1 cellular context compared by ENCODE assay signal in genomic region chr1:160961419-160961818, GRCh38.
TF ChIP-seq lines count a peak whose summit lies in the region.

No MANE protein-coding gene starts in this region.

TF ChIP-seq in HepG2, 621 proteins besides CTCF, POLR2A, EP300 and RAD21 (continued from another document and continues in another):
- no peak for TF ChIP-seq ZNF883 (CRISPR knock-in tag; IDR thresholded peaks at IDR 0.05; ENCODE audit: not compliant biosample characterization)
- 0 out of 2 replicates have a peak, but pooled peaks have one; percentile 17 for TF ChIP-seq THAP11 (CRISPR knock-in tag; IDR thresholded peaks at IDR 0.05)
- no peak for TF ChIP-seq KLF12 (CRISPR knock-in tag; IDR thresholded peaks at IDR 0.05; ENCODE audit: borderline replicate concordance)
- no peak for TF ChIP-seq ZNF350 (CRISPR knock-in tag; IDR thresholded peaks at IDR 0.05; ENCODE audit: borderline replicate concordance, low read depth)
- TF ChIP-seq FOXO4 (CRISPR knock-in tag; conservative IDR thresholded peaks at IDR 0.05) = no peak
- TF ChIP-seq NCOA5 (CRISPR knock-in tag; IDR thresholded peaks at IDR 0.05) = no peak
- TF ChIP-seq ZNF33A (CRISPR knock-in tag; IDR thresholded peaks at IDR 0.05; ENCODE audit: borderline replicate concordance) = no peak
- TF ChIP-seq ZFAT (CRISPR knock-in tag; conservative IDR thresholded peaks at IDR 0.05) = no peak
- TF ChIP-seq ZNF660 (CRISPR knock-in tag; IDR thresholded peaks at IDR 0.05; ENCODE audit: borderline replicate concordance, low read depth) = no peak
- TF ChIP-seq FOXO1 (CRISPR knock-in tag; IDR thresholded peaks at IDR 0.05) = peak; percentile 37; the same call in 1 of the 2 replicates
- TF ChIP-seq ZNF800 (CRISPR knock-in tag; IDR thresholded peaks at IDR 0.05) = no peak
- no peak for TF ChIP-seq ZNF7 (CRISPR knock-in tag; IDR thresholded peaks at IDR 0.05)
- no peak for TF ChIP-seq SMAD1 (CRISPR knock-in tag; IDR thresholded peaks at IDR 0.05; ENCODE audit: borderline replicate concordance, low read depth)
- TF ChIP-seq GPN1 (CRISPR knock-in tag; IDR thresholded peaks at IDR 0.05; ENCODE audit: borderline replicate concordance) = no peak
- TF ChIP-seq MAZ (IDR thresholded peaks at IDR 0.05; ENCODE audit: borderline replicate concordance, low read depth, low read length) = no peak
- TF ChIP-seq MAZ (CRISPR knock-in tag; IDR thresholded peaks at IDR 0.05; ENCODE audit: low read depth) = no peak
- TF ChIP-seq, protein P1, sequence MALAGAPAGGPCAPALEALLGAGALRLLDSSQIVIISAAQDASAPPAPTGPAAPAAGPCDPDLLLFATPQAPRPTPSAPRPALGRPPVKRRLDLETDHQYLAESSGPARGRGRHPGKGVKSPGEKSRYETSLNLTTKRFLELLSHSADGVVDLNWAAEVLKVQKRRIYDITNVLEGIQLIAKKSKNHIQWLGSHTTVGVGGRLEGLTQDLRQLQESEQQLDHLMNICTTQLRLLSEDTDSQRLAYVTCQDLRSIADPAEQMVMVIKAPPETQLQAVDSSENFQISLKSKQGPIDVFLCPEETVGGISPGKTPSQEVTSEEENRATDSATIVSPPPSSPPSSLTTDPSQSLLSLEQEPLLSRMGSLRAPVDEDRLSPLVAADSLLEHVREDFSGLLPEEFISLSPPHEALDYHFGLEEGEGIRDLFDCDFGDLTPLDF (CRISPR knock-in tag; IDR thresholded peaks at IDR 0.05) = no peak
- peak; percentile 52 for TF ChIP-seq TBL1XR1 (IDR thresholded peaks at IDR 0.05; ENCODE audit: borderline replicate concordance, low read length, partially characterized antibody)
- TF ChIP-seq ZSCAN31 (CRISPR knock-in tag; IDR thresholded peaks at IDR 0.05; ENCODE audit: low read depth) = no peak
- no peak for TF ChIP-seq PHF8 (CRISPR knock-in tag; IDR thresholded peaks at IDR 0.05)
- TF ChIP-seq ETV5 (CRISPR knock-in tag; IDR thresholded peaks at IDR 0.05; ENCODE audit: borderline replicate concordance) = no peak
- TF ChIP-seq PREB (CRISPR knock-in tag; IDR thresholded peaks at IDR 0.05) = no peak
- TF ChIP-seq MBD4 (IDR thresholded peaks at IDR 0.05; ENCODE audit: borderline replicate concordance, low read length) = no peak
- TF ChIP-seq, protein P2, sequence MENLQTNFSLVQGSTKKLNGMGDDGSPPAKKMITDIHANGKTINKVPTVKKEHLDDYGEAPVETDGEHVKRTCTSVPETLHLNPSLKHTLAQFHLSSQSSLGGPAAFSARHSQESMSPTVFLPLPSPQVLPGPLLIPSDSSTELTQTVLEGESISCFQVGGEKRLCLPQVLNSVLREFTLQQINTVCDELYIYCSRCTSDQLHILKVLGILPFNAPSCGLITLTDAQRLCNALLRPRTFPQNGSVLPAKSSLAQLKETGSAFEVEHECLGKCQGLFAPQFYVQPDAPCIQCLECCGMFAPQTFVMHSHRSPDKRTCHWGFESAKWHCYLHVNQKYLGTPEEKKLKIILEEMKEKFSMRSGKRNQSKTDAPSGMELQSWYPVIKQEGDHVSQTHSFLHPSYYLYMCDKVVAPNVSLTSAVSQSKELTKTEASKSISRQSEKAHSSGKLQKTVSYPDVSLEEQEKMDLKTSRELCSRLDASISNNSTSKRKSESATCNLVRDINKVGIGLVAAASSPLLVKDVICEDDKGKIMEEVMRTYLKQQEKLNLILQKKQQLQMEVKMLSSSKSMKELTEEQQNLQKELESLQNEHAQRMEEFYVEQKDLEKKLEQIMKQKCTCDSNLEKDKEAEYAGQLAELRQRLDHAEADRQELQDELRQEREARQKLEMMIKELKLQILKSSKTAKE (CRISPR knock-in tag; IDR thresholded peaks at IDR 0.05; ENCODE audit: borderline replicate concordance) = no peak
- TF ChIP-seq ZNF460 (CRISPR knock-in tag; IDR thresholded peaks at IDR 0.05; ENCODE audit: borderline replicate concordance) = no peak
- TF ChIP-seq RARA (CRISPR knock-in tag; IDR thresholded peaks at IDR 0.05) = peak; percentile 93
- TF ChIP-seq ZNF670 (CRISPR knock-in tag; IDR thresholded peaks at IDR 0.05; ENCODE audit: borderline replicate concordance) = no peak
- no peak for TF ChIP-seq CCDC6 (CRISPR knock-in tag; IDR thresholded peaks at IDR 0.05)
- TF ChIP-seq PLSCR1 (CRISPR knock-in tag; IDR thresholded peaks at IDR 0.05; ENCODE audit: borderline replicate concordance) = no peak
- TF ChIP-seq, protein P3, sequence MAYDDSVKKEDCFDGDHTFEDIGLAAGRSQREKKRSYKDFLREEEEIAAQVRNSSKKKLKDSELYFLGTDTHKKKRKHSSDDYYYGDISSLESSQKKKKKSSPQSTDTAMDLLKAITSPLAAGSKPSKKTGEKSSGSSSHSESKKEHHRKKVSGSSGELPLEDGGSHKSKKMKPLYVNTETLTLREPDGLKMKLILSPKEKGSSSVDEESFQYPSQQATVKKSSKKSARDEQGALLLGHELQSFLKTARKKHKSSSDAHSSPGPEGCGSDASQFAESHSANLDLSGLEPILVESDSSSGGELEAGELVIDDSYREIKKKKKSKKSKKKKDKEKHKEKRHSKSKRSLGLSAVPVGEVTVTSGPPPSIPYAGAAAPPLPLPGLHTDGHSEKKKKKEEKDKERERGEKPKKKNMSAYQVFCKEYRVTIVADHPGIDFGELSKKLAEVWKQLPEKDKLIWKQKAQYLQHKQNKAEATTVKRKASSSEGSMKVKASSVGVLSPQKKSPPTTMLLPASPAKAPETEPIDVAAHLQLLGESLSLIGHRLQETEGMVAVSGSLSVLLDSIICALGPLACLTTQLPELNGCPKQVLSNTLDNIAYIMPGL (CRISPR knock-in tag; IDR thresholded peaks at IDR 0.05; ENCODE audit: borderline replicate concordance in 1 of 2, low read depth in 1 of 2) = no peak
- 0 out of 2 replicates have a peak, but pooled peaks have one; percentile 15 for TF ChIP-seq FOSL2 (CRISPR knock-in tag; IDR thresholded peaks at IDR 0.05)
- TF ChIP-seq ZNF382 (CRISPR knock-in tag; IDR thresholded peaks at IDR 0.05; ENCODE audit: borderline replicate concordance) = no peak
- no peak for TF ChIP-seq CSRNP2 (CRISPR knock-in tag; conservative IDR thresholded peaks at IDR 0.05; ENCODE audit: low read depth)
- TF ChIP-seq KLF15 (CRISPR knock-in tag; IDR thresholded peaks at IDR 0.05; ENCODE audit: borderline replicate concordance) = no peak
- TF ChIP-seq, protein P4, sequence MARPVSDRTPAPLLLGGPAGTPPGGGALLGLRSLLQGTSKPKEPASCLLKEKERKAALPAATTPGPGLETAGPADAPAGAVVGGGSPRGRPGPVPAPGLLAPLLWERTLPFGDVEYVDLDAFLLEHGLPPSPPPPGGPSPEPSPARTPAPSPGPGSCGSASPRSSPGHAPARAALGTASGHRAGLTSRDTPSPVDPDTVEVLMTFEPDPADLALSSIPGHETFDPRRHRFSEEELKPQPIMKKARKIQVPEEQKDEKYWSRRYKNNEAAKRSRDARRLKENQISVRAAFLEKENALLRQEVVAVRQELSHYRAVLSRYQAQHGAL (CRISPR knock-in tag; IDR thresholded peaks at IDR 0.05; ENCODE audit: not compliant biosample characterization) = no peak
- no peak for TF ChIP-seq ZNF24 (IDR thresholded peaks at IDR 0.05)
- TF ChIP-seq, protein P5, sequence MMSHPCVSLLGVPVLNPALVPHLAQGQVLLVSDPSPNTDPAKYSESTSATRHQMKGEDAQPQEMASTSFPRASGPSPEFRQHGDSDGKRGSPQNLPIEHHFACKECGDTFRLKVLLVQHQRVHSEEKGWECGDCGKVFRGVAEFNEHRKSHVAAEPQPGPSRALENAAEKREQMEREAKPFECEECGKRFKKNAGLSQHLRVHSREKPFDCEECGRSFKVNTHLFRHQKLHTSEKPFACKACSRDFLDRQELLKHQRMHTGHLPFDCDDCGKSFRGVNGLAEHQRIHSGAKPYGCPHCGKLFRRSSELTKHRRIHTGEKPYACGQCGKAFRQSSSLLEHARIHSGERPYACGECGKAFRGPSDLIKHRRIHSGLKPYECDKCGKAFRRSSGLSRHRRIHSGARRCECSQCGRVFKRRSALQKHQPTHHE (CRISPR knock-in tag; IDR thresholded peaks at IDR 0.05; ENCODE audit: borderline replicate concordance) = no peak
- no peak for TF ChIP-seq EHMT2 (IDR thresholded peaks at IDR 0.05; ENCODE audit: borderline replicate concordance, low read depth, low read length)
- TF ChIP-seq, protein P6, sequence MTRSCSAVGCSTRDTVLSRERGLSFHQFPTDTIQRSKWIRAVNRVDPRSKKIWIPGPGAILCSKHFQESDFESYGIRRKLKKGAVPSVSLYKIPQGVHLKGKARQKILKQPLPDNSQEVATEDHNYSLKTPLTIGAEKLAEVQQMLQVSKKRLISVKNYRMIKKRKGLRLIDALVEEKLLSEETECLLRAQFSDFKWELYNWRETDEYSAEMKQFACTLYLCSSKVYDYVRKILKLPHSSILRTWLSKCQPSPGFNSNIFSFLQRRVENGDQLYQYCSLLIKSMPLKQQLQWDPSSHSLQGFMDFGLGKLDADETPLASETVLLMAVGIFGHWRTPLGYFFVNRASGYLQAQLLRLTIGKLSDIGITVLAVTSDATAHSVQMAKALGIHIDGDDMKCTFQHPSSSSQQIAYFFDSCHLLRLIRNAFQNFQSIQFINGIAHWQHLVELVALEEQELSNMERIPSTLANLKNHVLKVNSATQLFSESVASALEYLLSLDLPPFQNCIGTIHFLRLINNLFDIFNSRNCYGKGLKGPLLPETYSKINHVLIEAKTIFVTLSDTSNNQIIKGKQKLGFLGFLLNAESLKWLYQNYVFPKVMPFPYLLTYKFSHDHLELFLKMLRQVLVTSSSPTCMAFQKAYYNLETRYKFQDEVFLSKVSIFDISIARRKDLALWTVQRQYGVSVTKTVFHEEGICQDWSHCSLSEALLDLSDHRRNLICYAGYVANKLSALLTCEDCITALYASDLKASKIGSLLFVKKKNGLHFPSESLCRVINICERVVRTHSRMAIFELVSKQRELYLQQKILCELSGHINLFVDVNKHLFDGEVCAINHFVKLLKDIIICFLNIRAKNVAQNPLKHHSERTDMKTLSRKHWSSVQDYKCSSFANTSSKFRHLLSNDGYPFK (CRISPR knock-in tag; IDR thresholded peaks at IDR 0.05; ENCODE audit: borderline replicate concordance) = no peak
- no peak for TF ChIP-seq MYNN (CRISPR knock-in tag; IDR thresholded peaks at IDR 0.05; ENCODE audit: low read depth)
- TF ChIP-seq, protein P7, sequence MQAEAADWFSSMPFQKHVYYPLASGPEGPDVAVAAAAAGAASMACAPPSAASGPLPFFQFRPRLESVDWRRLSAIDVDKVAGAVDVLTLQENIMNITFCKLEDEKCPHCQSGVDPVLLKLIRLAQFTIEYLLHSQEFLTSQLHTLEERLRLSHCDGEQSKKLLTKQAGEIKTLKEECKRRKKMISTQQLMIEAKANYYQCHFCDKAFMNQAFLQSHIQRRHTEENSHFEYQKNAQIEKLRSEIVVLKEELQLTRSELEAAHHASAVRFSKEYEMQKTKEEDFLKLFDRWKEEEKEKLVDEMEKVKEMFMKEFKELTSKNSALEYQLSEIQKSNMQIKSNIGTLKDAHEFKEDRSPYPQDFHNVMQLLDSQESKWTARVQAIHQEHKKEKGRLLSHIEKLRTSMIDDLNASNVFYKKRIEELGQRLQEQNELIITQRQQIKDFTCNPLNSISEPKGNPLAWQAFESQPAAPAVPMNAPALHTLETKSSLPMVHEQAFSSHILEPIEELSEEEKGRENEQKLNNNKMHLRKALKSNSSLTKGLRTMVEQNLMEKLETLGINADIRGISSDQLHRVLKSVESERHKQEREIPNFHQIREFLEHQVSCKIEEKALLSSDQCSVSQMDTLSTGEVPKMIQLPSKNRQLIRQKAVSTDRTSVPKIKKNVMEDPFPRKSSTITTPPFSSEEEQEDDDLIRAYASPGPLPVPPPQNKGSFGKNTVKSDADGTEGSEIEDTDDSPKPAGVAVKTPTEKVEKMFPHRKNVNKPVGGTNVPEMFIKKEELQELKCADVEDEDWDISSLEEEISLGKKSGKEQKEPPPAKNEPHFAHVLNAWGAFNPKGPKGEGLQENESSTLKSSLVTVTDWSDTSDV (CRISPR knock-in tag; IDR thresholded peaks at IDR 0.05) = no peak
